In the genomic region with DNA sequence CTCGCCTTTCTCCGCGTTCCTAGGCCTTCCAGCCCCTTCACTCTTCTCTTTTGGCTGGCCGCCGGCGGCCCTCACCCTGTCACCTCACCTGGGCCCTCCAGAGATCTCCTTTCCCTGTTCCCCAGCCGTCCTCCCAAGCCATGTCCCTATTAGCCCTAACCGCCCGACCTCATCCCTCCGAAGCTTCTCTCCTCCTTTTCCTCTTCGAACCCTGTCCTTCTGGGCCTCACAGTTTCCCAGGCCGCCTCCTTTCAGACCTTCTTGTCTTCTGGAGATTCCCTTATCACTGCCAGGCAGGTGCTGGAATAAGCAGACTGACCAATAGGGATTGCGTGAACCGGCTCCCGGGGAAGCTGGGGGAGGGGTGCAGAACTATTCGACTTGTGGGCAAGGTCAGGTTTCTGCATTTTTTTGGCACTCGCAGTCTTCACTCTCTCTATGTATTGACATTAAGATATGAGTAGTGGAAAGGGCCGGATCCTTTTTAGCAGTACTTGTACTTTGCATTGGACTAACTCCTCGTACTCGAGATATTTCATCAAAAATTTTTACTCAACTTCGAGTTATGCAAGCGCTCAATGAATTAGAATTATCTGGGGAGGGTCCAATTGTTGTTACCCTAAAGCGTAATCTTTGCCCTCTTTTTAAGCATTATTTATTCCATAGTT, we compare ENCODE assay signal across 8 cellular contexts. TPM values are rescaled to one million over a fixed set of nuclear protein-coding genes. Genes with fewer than 3 reads are reported as not detected.
DNase-seq lines count a peak whose midpoint lies in the region; ATAC-seq, FAIRE-seq and TF ChIP-seq lines count a peak whose summit lies in the region.

No MANE protein-coding gene starts in this region.

- H3K9me3 Mint-ChIP-seq in T-helper 2 cell treated with Interferon-gamma antibody and Interleukin-4, amounts not matched to agents 5 μg/mL and 100 μg/mL, for 36 hours: no peaks in the 10 kb centered on the region
- no peaks in the 10 kb centered on the region for H3K9me3 Mint-ChIP-seq in dendritic cell treated with granulocyte-macrophage colony-stimulating factor and Interleukin-4, amounts not matched to agents 40 ng/mL and 50 ng/mL, for 4 days

- peak overlapping the region; percentile 86 to 100 (median 95) for H3K4me3 ChIP-seq in HepG2 (replicated peaks in 1 of 3; ENCODE audit: insufficient read depth in 1 of 3, low read depth in 2 of 3, low read length in 3 of 3)

- no peaks in the 10 kb centered on the region for H4K20me1 ChIP-seq in HepG2 (ENCODE audit: insufficient read depth, low read length)

- H3K9me3 ChIP-seq in KOPT-K1 (ENCODE audit: insufficient read depth, low read length, poor library complexity, severe bottlenecking) (no peaks in the 10 kb centered on the region), HepG2 (ENCODE audit: low read length) (no peaks in the 10 kb centered on the region)

- FAIRE-seq in HepG2 (lab: Jason Lieb, UNC): no peak

- peak overlapping the region; percentile 99 for H3K4me3 Mint-ChIP-seq in T-helper 2 cell treated with Interferon-gamma antibody and Interleukin-4, amounts not matched to agents 5 μg/mL and 100 μg/mL, for 36 hours
- H3K4me3 Mint-ChIP-seq in dendritic cell treated with granulocyte-macrophage colony-stimulating factor and Interleukin-4, amounts not matched to agents 40 ng/mL and 50 ng/mL, for 4 days: peak overlapping the region; percentile 94

- H3K36me3 ChIP-seq in KOPT-K1 (ENCODE audit: insufficient read depth, low read length) (0 out of 2 replicates have a peak, but pooled peaks cover 6% of the 10 kb centered on the region), HepG2 (replicated peaks in 1 of 2; ENCODE audit: control insufficient read depth in 1 of 2, insufficient read depth in 2 of 2, low read length in 2 of 2) (peaks cover 1 to 3% of the 10 kb centered on the region in 2 experiments; a peak in 1 of 5 replicates)

- POLR2A ChIA-PET in HepG2 (lab: Yijun Ruan, JAX): interaction anchor here (0.9 kb wide), 1 partner anchor 210 kb away, joined by 3 read pairs; no protein-coding TSS in a partner anchor

- peaks cover 17% of the 10 kb centered on the region for H3K4me1 Mint-ChIP-seq in T-helper 2 cell treated with Interferon-gamma antibody and Interleukin-4, amounts not matched to agents 5 μg/mL and 100 μg/mL, for 36 hours (ENCODE audit: low read depth)
- peaks cover 27% of the 10 kb centered on the region for H3K4me1 Mint-ChIP-seq in dendritic cell treated with granulocyte-macrophage colony-stimulating factor and Interleukin-4, amounts not matched to agents 40 ng/mL and 50 ng/mL, for 4 days (ENCODE audit: low read depth)

- TF ChIP-seq EP300 in HepG2 (IDR thresholded peaks at IDR 0.05; ENCODE audit: low read depth in 2 of 2, low read length in 2 of 2) (no peak), HepG2 (CRISPR knock-in tag; IDR thresholded peaks at IDR 0.05; ENCODE audit: borderline replicate concordance) (no peak)

- H3K27ac Mint-ChIP-seq in T-helper 2 cell treated with Interferon-gamma antibody and Interleukin-4, amounts not matched to agents 5 μg/mL and 100 μg/mL, for 36 hours: peak overlapping the region; percentile 92
- H3K27ac Mint-ChIP-seq in dendritic cell treated with granulocyte-macrophage colony-stimulating factor and Interleukin-4, amounts not matched to agents 40 ng/mL and 50 ng/mL, for 4 days: peak overlapping the region; percentile 91

- intact Hi-C loops in dendritic cell treated with granulocyte-macrophage colony-stimulating factor and Interleukin-4, amounts not matched to agents 40 ng/mL and 50 ng/mL, for 4 days (cut with micrococcal nuclease): no loop called here
- intact Hi-C loops in HepG2 (cut with micrococcal nuclease; ENCODE audit: unreplicated experiment): loop anchor here (10.0 kb wide), 1 partner anchor 62 kb away; no protein-coding TSS in a partner anchor

- peak overlapping the region; percentile 76 for H3K4me2 ChIP-seq in HepG2 (ENCODE audit: low read depth, low read length)

- no peak for TF ChIP-seq CTCF in HepG2 (CRISPR knock-in tag; IDR thresholded peaks at IDR 0.05)

- peak; percentile 18 for DNase-seq in NCI-H2227 (lab: John Stamatoyannopoulos, UW; ENCODE audit: unreplicated experiment)
- DNase-seq in NCI-H2227 treated with DMSO at 0.1 percent for 48 hours (lab: John Stamatoyannopoulos, UW): no peak
- DNase-seq in T-helper 2 cell treated with Interferon-gamma antibody and Interleukin-4, amounts not matched to agents 5 μg/mL and 100 μg/mL, for 36 hours (ENCODE audit: low spot score): peak; percentile 27
- DNase-seq in HepG2 (ENCODE audit: low spot score): peak; percentile 49
- peak; percentile 40 for DNase-seq in stimulated activated naive CD8-positive, alpha-beta T cell treated with anti-CD3 and anti-CD28 coated beads, Interleukin-15, Interleukin-2, amounts not matched to agents 100 U/mL and 50 U/mL, for 24 hours
- DNase-seq in DMS114 treated with DMSO at 0.1 percent for 48 hours (lab: John Stamatoyannopoulos, UW; ENCODE audit: unreplicated experiment): no peak

- H2AFZ ChIP-seq in HepG2 (ENCODE audit: low read length): peak overlapping the region; percentile 37

- TF ChIP-seq RAD21 in HepG2 (CRISPR knock-in tag; IDR thresholded peaks at IDR 0.05): no peak

- peaks cover 4% of the 10 kb centered on the region for H3K36me3 Mint-ChIP-seq in T-helper 2 cell treated with Interferon-gamma antibody and Interleukin-4, amounts not matched to agents 5 μg/mL and 100 μg/mL, for 36 hours (ENCODE audit: low read depth)
- H3K36me3 Mint-ChIP-seq in dendritic cell treated with granulocyte-macrophage colony-stimulating factor and Interleukin-4, amounts not matched to agents 40 ng/mL and 50 ng/mL, for 4 days (ENCODE audit: low read depth): peaks cover 15% of the 10 kb centered on the region

- H3K27ac ChIP-seq in KOPT-K1 (ENCODE audit: low read depth, low read length, poor library complexity, severe bottlenecking) (peak overlapping the region; percentile 65), HepG2 (ENCODE audit: extremely low read length, insufficient read depth, low read length) (peak overlapping the region; percentile 79)

- in situ Hi-C loops in HepG2 (cut with HindIII; ENCODE audit: extremely low pct_ligation_motif_present, low pct_unique_long_range_greater_than_20kb): no loop called here

- H3K4me1 ChIP-seq in HepG2 (ENCODE audit: insufficient read depth, low read length): peaks cover 51% of the 10 kb centered on the region

- BruUV-seq in HepG2 (replicated peaks; lab: Mats Ljungman, UMichigan): TSS peak; percentile 67

- WGBS in HepG2 (ENCODE audit: low lambda C conversion rate): 2% methylated on average over 23 of the region's 23 CpGs

- CTCF ChIA-PET in HepG2 (lab: Yijun Ruan, JAX; ENCODE audit: low intra/inter-chr PET ratio, low total read pairs): no interaction called here

- no peaks in the 10 kb centered on the region; a peak in 2 of 5 replicates for H3K27me3 ChIP-seq in HepG2 (ENCODE audit: control insufficient read depth in 1 of 2, insufficient read depth in 2 of 2, low read length in 2 of 2)

- H3K27me3 Mint-ChIP-seq in T-helper 2 cell treated with Interferon-gamma antibody and Interleukin-4, amounts not matched to agents 5 μg/mL and 100 μg/mL, for 36 hours (ENCODE audit: low read depth): no peaks in the 10 kb centered on the region
- H3K27me3 Mint-ChIP-seq in dendritic cell treated with granulocyte-macrophage colony-stimulating factor and Interleukin-4, amounts not matched to agents 40 ng/mL and 50 ng/mL, for 4 days: no peaks in the 10 kb centered on the region

- no peak for TF ChIP-seq POLR2A in HepG2 (IDR thresholded peaks at IDR 0.05; ENCODE audit: insufficient read depth in 1 of 2, low read depth in 2 of 2, low read length in 2 of 2)

- H3K9ac ChIP-seq in HepG2 (ENCODE audit: insufficient read depth, low read depth, low read length): peak overlapping the region; percentile 76

- peak; percentile 54 for ATAC-seq in HepG2
- ATAC-seq in stimulated activated naive CD8-positive, alpha-beta T cell treated with anti-CD3 and anti-CD28 coated beads, Interleukin-15, Interleukin-2, amounts not matched to agents 100 U/mL and 50 U/mL, for 24 hours: no peak

- H3K79me2 ChIP-seq in HepG2 (ENCODE audit: insufficient read depth, low read length): peaks cover 18% of the 10 kb centered on the region

TF ChIP-seq in HepG2, 621 proteins besides CTCF, POLR2A, EP300 and RAD21 (continues in another document):
- no peak for TF ChIP-seq PTBP1 (IDR thresholded peaks at IDR 0.05; ENCODE audit: low read depth, low read length, poor library complexity, severe bottlenecking)

RNA-seq across cellular contexts. Expression of a gene that starts 0.7 kb away (rescaled TPM):
- 25.6 and 29.5 TPM in 2 replicates for total RNA-seq in HepG2 (2016; rRNA removed; fragmentation: Illumina TruSeq; extraction: Trizol)
- 16.0 and 18.5 TPM in 2 replicates for total RNA-seq in HepG2 (2016; cell fraction: cytosol; rRNA removed; fragmentation: Illumina TruSeq; extraction: Trizol; ENCODE audit: low read depth)
- total RNA-seq in HepG2 (2016; cell fraction: insoluble cytoplasmic fraction; rRNA removed; fragmentation: Illumina TruSeq; extraction: Trizol): 28.1 and 32.3 TPM in 2 replicates
- total RNA-seq in HepG2 (2016; cell fraction: membrane; rRNA removed; fragmentation: Illumina TruSeq; extraction: Trizol): 28.9 and 30.2 TPM in 2 replicates
- 26.9 and 28.2 TPM in 2 replicates for total RNA-seq in HepG2 (2016; cell fraction: nucleus; rRNA removed; fragmentation: Illumina TruSeq; extraction: Trizol)
- 32.5 and 41.5 TPM in 2 replicates for polyA plus RNA-seq in HepG2 (2011; rRNA removed)
- polyA plus RNA-seq in HepG2 (2011; cell fraction: cytosol; rRNA removed): 18.7 and 30.4 TPM in 2 replicates
- 9.7 and 15.2 TPM in 2 replicates for polyA plus RNA-seq in HepG2 (2011; cell fraction: nucleus; rRNA removed)
- 16.7 and 20.5 TPM in 2 replicates for polyA plus RNA-seq in HepG2 (2012)
- polyA plus RNA-seq in HepG2 (2016; cell fraction: cytosol; fragmentation: Illumina TruSeq; extraction: Trizol; ENCODE audit: low read depth): 7.1 and 8.2 TPM in 2 replicates
- 29.2 and 30.8 TPM in 2 replicates for polyA plus RNA-seq in HepG2 (2016; cell fraction: insoluble cytoplasmic fraction; fragmentation: Illumina TruSeq; extraction: Trizol; ENCODE audit: low read depth)
- polyA plus RNA-seq in HepG2 (2016; cell fraction: membrane; fragmentation: Illumina TruSeq; extraction: Trizol; ENCODE audit: low read depth): 20.4 and 22.8 TPM in 2 replicates
- 28.3 and 30.5 TPM in 2 replicates for polyA plus RNA-seq in HepG2 (2016; cell fraction: nucleus; fragmentation: Illumina TruSeq; extraction: Trizol; ENCODE audit: insufficient read depth, low read depth)
- polyA minus RNA-seq in HepG2 (2011; rRNA and poly(A)+ RNA removed; ENCODE audit: low replicate concordance): 19.0 and 20.1 TPM in 2 replicates
- 17.0 and 19.7 TPM in 2 replicates for polyA minus RNA-seq in HepG2 (2011; cell fraction: cytosol; rRNA and poly(A)+ RNA removed)
- polyA minus RNA-seq in HepG2 (2011; cell fraction: nucleus; rRNA and poly(A)+ RNA removed): 48.0 and 48.5 TPM in 2 replicates

Comparison
In these comparisons a context has a peak if more than half of its experiments do, and no peak if none do; other contexts are left out.
1. DNase-seq: peak in NCI-H2227 (single experiment), T-helper 2 cell treated with Interferon-gamma antibody and Interleukin-4, amounts not matched to agents 5 μg/mL and 100 μg/mL, for 36 hours (single experiment), HepG2 (single experiment) and stimulated activated naive CD8-positive, alpha-beta T cell treated with anti-CD3 and anti-CD28 coated beads, Interleukin-15, Interleukin-2, amounts not matched to agents 100 U/mL and 50 U/mL, for 24 hours (single experiment); none in NCI-H2227 treated with DMSO at 0.1 percent for 48 hours (single experiment) and DMS114 treated with DMSO at 0.1 percent for 48 hours (single experiment).